14 cellular contexts compared by ENCODE assay signal in the genomic region with DNA sequence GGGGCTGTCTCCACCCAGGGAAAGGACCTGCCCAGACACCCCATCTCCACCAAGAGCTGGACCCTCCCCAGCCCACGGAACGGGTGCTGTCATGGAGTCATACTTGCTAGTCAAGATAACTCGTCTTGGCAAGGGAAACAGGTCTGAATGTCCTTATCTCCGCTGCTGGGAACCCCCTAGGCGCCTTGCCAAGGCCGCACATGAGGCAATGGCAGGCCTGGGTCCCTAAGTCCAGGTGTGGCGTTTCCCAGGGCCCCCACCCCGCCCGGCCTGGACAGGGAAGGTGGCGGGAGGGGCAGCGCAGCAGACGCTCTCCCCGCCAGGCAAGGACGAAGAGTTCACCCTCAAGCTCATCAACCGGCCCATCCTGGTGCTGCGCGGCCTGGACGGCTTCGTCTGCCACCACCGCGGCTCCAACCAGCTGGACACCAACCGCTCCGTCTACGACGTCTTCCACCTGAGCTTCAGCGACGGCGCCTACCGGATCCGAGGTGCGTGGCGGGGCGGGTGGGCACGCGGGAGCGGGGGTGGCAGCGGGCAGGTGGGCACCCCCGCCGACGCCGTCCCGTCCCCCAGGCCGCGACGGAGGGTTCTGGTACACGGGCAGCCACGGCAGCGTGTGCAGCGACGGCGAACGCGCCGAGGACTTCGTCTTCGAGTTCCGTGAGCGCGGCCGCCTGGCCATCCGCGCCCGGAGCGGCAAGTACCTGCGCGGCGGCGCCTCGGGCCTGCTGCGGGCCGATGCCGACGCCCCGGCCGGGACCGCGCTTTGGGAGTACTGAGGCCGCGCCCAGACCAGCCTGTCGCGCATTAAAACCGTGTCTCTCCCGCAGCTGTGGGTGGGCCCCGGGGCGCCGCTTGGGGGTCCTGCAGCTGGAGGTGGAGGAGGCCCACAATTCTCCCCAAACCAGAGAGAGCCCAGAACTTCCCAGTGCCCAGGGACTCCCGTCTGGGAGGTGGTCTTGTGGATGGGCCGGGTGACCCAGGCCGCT. TPM values are rescaled to one million over a fixed set of nuclear protein-coding genes. Genes with fewer than 3 reads are reported as not detected.
DNase-seq lines count a peak whose midpoint lies in the region; ATAC-seq and TF ChIP-seq lines count a peak whose summit lies in the region.
"Had no signal": no experiment of that assay in that cellular context is flagged by ENCODE, and none has a peak within 500 bp of the region (broad histone marks: within the 10 kb centered on the region; RNA-seq: fewer than 3 reads in every experiment).

No MANE protein-coding gene starts in this region.

- 0% methylated on average over 1 of the region's 89 CpGs for WGBS in right lobe of liver (ENCODE audit: insufficient coverage, low coverage, low lambda C conversion rate, missing lambda C conversion rate)

- POLR2A ChIA-PET in RWPE1 (lab: Yijun Ruan, JAX; ENCODE audit: low non-redundant PET), result interaction anchor here (0.5 kb wide), 1 partner anchor 69 kb away, joined by 3 read pairs; no protein-coding TSS in a partner anchor

- CTCF ChIA-PET in Calu3 (lab: Charles Lee) (interaction anchor here (0.6 to 0.8 kb wide), 4 partner anchors 32 to 296 kb away, joined by 3 to 4 read pairs (median 4); no protein-coding TSS in a partner anchor), RWPE1 (lab: Yijun Ruan, JAX) (interaction anchor here (0.6 kb wide), 1 partner anchor 89 kb away, joined by 4 read pairs; no protein-coding TSS in a partner anchor)

- H3K36me3 Mint-ChIP-seq in Calu3 (ENCODE audit: insufficient read depth, unreplicated experiment), result peaks cover 17% of the 10 kb centered on the region

- H3K4me1 Mint-ChIP-seq in Calu3 (ENCODE audit: low read depth, unreplicated experiment), result peaks cover 7% of the 10 kb centered on the region

- intact Hi-C loops in Calu3 (cut with micrococcal nuclease; ENCODE audit: unreplicated experiment) (no loop called here), right lobe of liver (cut with DNase I) (loop anchor here in 1 of 2 donors (10.0 kb wide), 1 partner anchor 58 kb away; no protein-coding TSS in a partner anchor), posterior cingulate gyrus (cut with DNase I) (no loop called here)

- H3K27me3 Mint-ChIP-seq in Calu3 (ENCODE audit: unreplicated experiment), result peaks cover 13% of the 10 kb centered on the region

- no peak for TF ChIP-seq POLR2A in right lobe of liver (IDR thresholded peaks at IDR 0.05)

- peak overlapping the region; percentile 41; the same call in 1 of the 2 replicates for H3K4me3 ChIP-seq in HUES48 (ENCODE audit: low read depth, low read length)
- no peak overlapping the region for H3K4me3 ChIP-seq in choroid plexus epithelial cell (ENCODE audit: low read depth, low read length)
- H3K4me3 ChIP-seq in right lobe of liver, result no peak overlapping the region
- H3K4me3 ChIP-seq: MG63, PC-9, prostate gland had no signal

- H3K4me1 ChIP-seq in HUES48 (ENCODE audit: control insufficient read depth, insufficient read depth, low read length) (no peaks in the 10 kb centered on the region), right lobe of liver (no peaks in the 10 kb centered on the region)
- H3K4me1 ChIP-seq: prostate gland had no signal

- BruUV-seq in Calu3 (replicated peaks; lab: Mats Ljungman, UMichigan), result no TSS peak

- TF ChIP-seq CTCF in Calu3 (IDR thresholded peaks at IDR 0.05; ENCODE audit: unreplicated experiment), result no peak
- TF ChIP-seq CTCF in choroid plexus epithelial cell (conservative IDR thresholded peaks at IDR 0.05; ENCODE audit: low read depth, low read length), result no peak
- TF ChIP-seq CTCF in right lobe of liver (IDR thresholded peaks at IDR 0.05), result no peak
- TF ChIP-seq CTCF in RWPE1 (conservative IDR thresholded peaks at IDR 0.05; ENCODE audit: low read depth), result no peak

- no peaks in the 10 kb centered on the region for H3K9me3 Mint-ChIP-seq in Calu3 (ENCODE audit: low read depth, unreplicated experiment)

- H3K27ac Mint-ChIP-seq in Calu3 (ENCODE audit: unreplicated experiment), result peak overlapping the region; percentile 63

- H3K36me3 ChIP-seq in HUES48 (ENCODE audit: control insufficient read depth, insufficient read depth, low read length) (peaks cover 10% of the 10 kb centered on the region), right lobe of liver (peaks cover 0 to 9% (median 4%) of the 10 kb centered on the region in 4 donors)

- H3K27ac ChIP-seq in HUES48 (ENCODE audit: low read depth, low read length) (no peak overlapping the region), right lobe of liver (no peak overlapping the region), RWPE1 (no peak overlapping the region)
- H3K27ac ChIP-seq: PC-9, prostate gland had no signal

- peak in 3 of 4 donors; percentile 10 to 24 (median 20) for ATAC-seq in right lobe of liver

- DNase-seq in Calu3 (peak; percentile 44), choroid plexus epithelial cell (ENCODE audit: low read depth) (peak; percentile 25), right lobe of liver (no peak), anterior cingulate cortex (lab: John Stamatoyannopoulos, UW) (no peak), RWPE1 (ENCODE audit: low spot score) (no peak), posterior cingulate gyrus (no peak)
- no peak for DNase-seq in NK-92 treated with Interleukin-12 subunit alpha and Interleukin-12 subunit beta, amount 100 ng/mL, for 24 hours (lab: John Stamatoyannopoulos, UW)
- DNase-seq: activated CD8-positive, alpha-beta memory T cell treated with anti-CD3 and anti-CD28 coated beads for 24 hours; aorta; MG63; SW 1271 had no signal

- H3K9me3 ChIP-seq in HUES48 (ENCODE audit: control insufficient read depth, insufficient read depth, low read length) (peaks cover under 1% of the 10 kb centered on the region; the same call in 1 of the 2 replicates), right lobe of liver (no peaks in the 10 kb centered on the region)
- H3K9me3 ChIP-seq: MG63, prostate gland had no signal

- H3K27me3 ChIP-seq in HUES48 (ENCODE audit: control insufficient read depth, insufficient read depth, low read length), result peaks cover 45% of the 10 kb centered on the region
- no peaks in the 10 kb centered on the region for H3K27me3 ChIP-seq in right lobe of liver
- H3K27me3 ChIP-seq: MG63 had no signal

- H3K9ac ChIP-seq in HUES48 (ENCODE audit: low read depth, low read length), result no peak overlapping the region

- no peak overlapping the region for H3K4me3 Mint-ChIP-seq in Calu3 (ENCODE audit: low read depth, unreplicated experiment)

RNA-seq across cellular contexts. Expression of gene FSCN2, which starts 8.4 kb away (rescaled TPM):
- 5.5 and 7.0 TPM in 2 replicates for total RNA-seq in Calu3 (2022)
- under 1 TPM in 1 of 6 experiments, not detected in 5; 0.22 TPM for total RNA-seq in right lobe of liver

RNA-seq across cellular contexts. Expression of gene FAAP100, which starts 15.6 kb away (rescaled TPM):
- total RNA-seq in Calu3 (2022) (39.4 and 39.7 TPM in 2 replicates), right lobe of liver (10 to 100 TPM; 13.1 to 17.1 (median 15.2) TPM)

RNA-seq across cellular contexts. Expression of gene ACTG1, which starts 24.0 kb away (rescaled TPM):
- total RNA-seq in Calu3 (2022) (2,184 and 2,327 TPM in 2 replicates), right lobe of liver (1,000 to 10,000 TPM in 3 of 6 experiments, 100 to 1,000 TPM in 3; 218 to 2,508 (median 1,326) TPM)

Comparison
In these comparisons a context has a peak if more than half of its experiments do, and no peak if none do; other contexts are left out.
1. DNase-seq: peak in Calu3 (single experiment) and choroid plexus epithelial cell (single experiment); none in right lobe of liver (0 of 3), anterior cingulate cortex (0 of 58), RWPE1 (single experiment), NK-92 treated with Interleukin-12 subunit alpha and Interleukin-12 subunit beta, amount 100 ng/mL, for 24 hours (single experiment) and posterior cingulate gyrus (0 of 10).